In the genomic region with DNA sequence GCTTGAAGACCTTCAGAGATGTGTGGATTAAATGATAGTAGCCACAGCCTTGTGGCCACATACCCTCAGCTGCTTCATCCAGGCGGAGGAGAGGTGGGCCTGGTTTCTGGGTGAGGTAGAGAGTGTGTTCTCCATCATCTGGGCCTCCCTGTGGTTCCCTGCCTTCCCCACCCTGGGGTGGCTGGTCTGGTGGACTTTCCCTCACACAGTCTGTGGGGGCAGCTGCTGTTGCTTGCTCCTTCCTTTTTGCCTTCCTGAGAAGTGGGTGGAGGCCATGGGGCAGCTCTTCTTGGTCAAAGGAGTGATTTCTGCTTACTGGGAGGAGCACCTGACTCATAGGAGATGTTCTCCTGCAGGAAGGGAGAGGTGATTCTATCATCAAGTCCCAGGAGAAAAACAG, we compare ENCODE assay signal across 17 cellular contexts.
DNase-seq lines count a peak whose midpoint lies in the region; ATAC-seq and TF ChIP-seq lines count a peak whose summit lies in the region.
"Had no signal": no experiment of that assay in that cellular context is flagged by ENCODE, and none has a peak within 500 bp of the region (broad histone marks: within the 10 kb centered on the region; RNA-seq: fewer than 3 reads in every experiment).

No MANE protein-coding gene starts in this region.

- no peak overlapping the region for H3K9ac ChIP-seq in BLaER1 treated with 17β-estradiol and CSF1 and Interleukin-3, amounts not matched to agents 10 nM and 100 nM

- H3K4me1 ChIP-seq in BLaER1 treated with 17β-estradiol and CSF1 and Interleukin-3, amounts not matched to agents 10 nM and 100 nM: peaks cover 16 to 44% (median 27%) of the 10 kb centered on the region in 10 experiments; a peak in 19 of 20 replicates

- DNase-seq in dorsolateral prefrontal cortex (no peak), omental fat pad (ENCODE audit: low spot score) (no peak), endothelial cell (ENCODE audit: low spot score) (no peak), SKM-1 treated with dmso at 0.1 percent for 144 hours (lab: John Stamatoyannopoulos, UW; ENCODE audit: unreplicated experiment) (no peak)
- DNase-seq in activated T-helper 1 cell treated with anti-CD3 and anti-CD28 coated beads, Interleukin-12 subunit alpha, Interleukin-12 subunit beta, Interleukin-2, Interleukin-4 antibody, amounts not matched to agents 30 ng/mL and 10 ng/mL and 1 ng/mL, durations not matched to agents 14 hours and 24 hours and 36 hours (ENCODE audit: low spot score): no peak
- DNase-seq: activated B cell treated with CpG ODN at 0.5 μM for 24 hours, kidney glomerular epithelial cell, NCI-H187, NCI-H446 treated with DMSO at 0.1 percent for 48 hours, ovary, SHP77 treated with DMSO at 0.1 percent for 48 hours had no signal

- peaks cover 58 to 93% (median 87%) of the 10 kb centered on the region in 11 experiments; a peak in 21 of 22 replicates for H4K20me1 ChIP-seq in BLaER1 treated with 17β-estradiol and CSF1 and Interleukin-3, amounts not matched to agents 10 nM and 100 nM

- no peak for TF ChIP-seq CTCF in dorsolateral prefrontal cortex (IDR thresholded peaks at IDR 0.05 in 54 of 56, conservative IDR thresholded peaks at IDR 0.05 in 2 of 56; ENCODE audit: low read depth in 1 of 56, partially characterized antibody in 56 of 56)
- no peak for TF ChIP-seq CTCF in omental fat pad (IDR thresholded peaks at IDR 0.05)
- TF ChIP-seq CTCF in endothelial cell (IDR thresholded peaks at IDR 0.05; ENCODE audit: unreplicated experiment): no peak

- H3K4me3 ChIP-seq in BLaER1 treated with 17β-estradiol and CSF1 and Interleukin-3, amounts not matched to agents 10 nM and 100 nM: no peak overlapping the region
- H3K4me3 ChIP-seq in dorsolateral prefrontal cortex: no peak overlapping the region
- H3K4me3 ChIP-seq: ovary, smooth muscle cell had no signal

- H3K27me3 Mint-ChIP-seq in endothelial cell (ENCODE audit: unreplicated experiment): peaks cover 5% of the 10 kb centered on the region
- H3K27me3 Mint-ChIP-seq in activated T-helper 1 cell treated with anti-CD3 and anti-CD28 coated beads, Interleukin-12 subunit alpha, Interleukin-12 subunit beta, Interleukin-2, Interleukin-4 antibody, amounts not matched to agents 30 ng/mL and 10 ng/mL and 1 ng/mL, durations not matched to agents 14 hours and 24 hours and 36 hours (ENCODE audit: insufficient read depth): no peaks in the 10 kb centered on the region
- H3K27me3 Mint-ChIP-seq: activated B cell treated with CpG ODN at 0.5 μM for 24 hours; stimulated activated naive CD8-positive, alpha-beta T cell treated with anti-CD3 and anti-CD28 coated beads, Interleukin-15, Interleukin-2, amounts not matched to agents 100 ng/mL and 50 ng/mL, for 24 hours had no signal

- peaks cover 0 to 19% (median 0%) of the 10 kb centered on the region in 11 experiments; a peak in 5 of 22 replicates for H3K36me3 ChIP-seq in BLaER1 treated with 17β-estradiol and CSF1 and Interleukin-3, amounts not matched to agents 10 nM and 100 nM
- H3K36me3 ChIP-seq: ovary had no signal

- peaks cover 6% of the 10 kb centered on the region for H3K4me1 Mint-ChIP-seq in endothelial cell (ENCODE audit: unreplicated experiment)
- H3K4me1 Mint-ChIP-seq in activated T-helper 1 cell treated with anti-CD3 and anti-CD28 coated beads, Interleukin-12 subunit alpha, Interleukin-12 subunit beta, Interleukin-2, Interleukin-4 antibody, amounts not matched to agents 30 ng/mL and 10 ng/mL and 1 ng/mL, durations not matched to agents 14 hours and 24 hours and 36 hours (ENCODE audit: low read depth): no peaks in the 10 kb centered on the region

- no peaks in the 10 kb centered on the region for H3K36me3 Mint-ChIP-seq in endothelial cell (ENCODE audit: low read depth, unreplicated experiment)
- no peaks in the 10 kb centered on the region for H3K36me3 Mint-ChIP-seq in activated T-helper 1 cell treated with anti-CD3 and anti-CD28 coated beads, Interleukin-12 subunit alpha, Interleukin-12 subunit beta, Interleukin-2, Interleukin-4 antibody, amounts not matched to agents 30 ng/mL and 10 ng/mL and 1 ng/mL, durations not matched to agents 14 hours and 24 hours and 36 hours (ENCODE audit: low read depth)

- ATAC-seq in HG02798 (IDR thresholded peaks at IDR 0.05; ENCODE audit: poor library complexity, unreplicated experiment) (peak; percentile 52), omental fat pad (ENCODE audit: low FRiP score) (peak; percentile 55), GM18870 (IDR thresholded peaks at IDR 0.05; ENCODE audit: unreplicated experiment) (no peak)

- H3K9me3 Mint-ChIP-seq in endothelial cell (ENCODE audit: unreplicated experiment): no peaks in the 10 kb centered on the region
- H3K9me3 Mint-ChIP-seq in activated T-helper 1 cell treated with anti-CD3 and anti-CD28 coated beads, Interleukin-12 subunit alpha, Interleukin-12 subunit beta, Interleukin-2, Interleukin-4 antibody, amounts not matched to agents 30 ng/mL and 10 ng/mL and 1 ng/mL, durations not matched to agents 14 hours and 24 hours and 36 hours: no peaks in the 10 kb centered on the region
- H3K9me3 Mint-ChIP-seq: activated B cell treated with CpG ODN at 0.5 μM for 24 hours; stimulated activated naive CD8-positive, alpha-beta T cell treated with anti-CD3 and anti-CD28 coated beads, Interleukin-15, Interleukin-2, amounts not matched to agents 100 ng/mL and 50 ng/mL, for 24 hours; T-helper 1 cell treated with Interleukin-12 subunit alpha and Interleukin-12 subunit beta and Interleukin-4 antibody, amounts not matched to agents 30 μg/mL and 1 μg/mL, for 36 hours had no signal

- no peak overlapping the region for H3K27ac Mint-ChIP-seq in endothelial cell (ENCODE audit: unreplicated experiment)
- no peak overlapping the region for H3K27ac Mint-ChIP-seq in activated T-helper 1 cell treated with anti-CD3 and anti-CD28 coated beads, Interleukin-12 subunit alpha, Interleukin-12 subunit beta, Interleukin-2, Interleukin-4 antibody, amounts not matched to agents 30 ng/mL and 10 ng/mL and 1 ng/mL, durations not matched to agents 14 hours and 24 hours and 36 hours
- H3K27ac Mint-ChIP-seq: activated B cell treated with CpG ODN at 0.5 μM for 24 hours; stimulated activated naive CD8-positive, alpha-beta T cell treated with anti-CD3 and anti-CD28 coated beads, Interleukin-15, Interleukin-2, amounts not matched to agents 100 ng/mL and 50 ng/mL, for 24 hours; T-helper 1 cell treated with Interleukin-12 subunit alpha and Interleukin-12 subunit beta and Interleukin-4 antibody, amounts not matched to agents 30 μg/mL and 1 μg/mL, for 36 hours had no signal

- H3K9me3 ChIP-seq in BLaER1 treated with 17β-estradiol and CSF1 and Interleukin-3, amounts not matched to agents 10 nM and 100 nM (replicated peaks in 1 of 11): no peaks in the 10 kb centered on the region
- H3K9me3 ChIP-seq: ovary had no signal

- no peaks in the 10 kb centered on the region for H3K27me3 ChIP-seq in BLaER1 treated with 17β-estradiol and CSF1 and Interleukin-3, amounts not matched to agents 10 nM and 100 nM
- H3K27me3 ChIP-seq in dorsolateral prefrontal cortex: no peaks in the 10 kb centered on the region
- H3K27me3 ChIP-seq: ovary had no signal

- intact Hi-C loops in dorsolateral prefrontal cortex (cut with DNase I): loop anchor here in 1 of 2 donors (5.0 kb wide), 1 partner anchor 61 kb away; the partner anchor contains the start of gene PPARGC1B
- intact Hi-C loops in activated T-helper 1 cell treated with anti-CD3 and anti-CD28 coated beads, Interleukin-12 subunit alpha, Interleukin-12 subunit beta, Interleukin-2, Interleukin-4 antibody, amounts not matched to agents 30 ng/mL and 10 ng/mL and 1 ng/mL, durations not matched to agents 14 hours and 24 hours and 36 hours (cut with micrococcal nuclease): no loop called here

- H3K4me3 Mint-ChIP-seq in endothelial cell (ENCODE audit: unreplicated experiment): no peak overlapping the region
- H3K4me3 Mint-ChIP-seq in activated T-helper 1 cell treated with anti-CD3 and anti-CD28 coated beads, Interleukin-12 subunit alpha, Interleukin-12 subunit beta, Interleukin-2, Interleukin-4 antibody, amounts not matched to agents 30 ng/mL and 10 ng/mL and 1 ng/mL, durations not matched to agents 14 hours and 24 hours and 36 hours: no peak overlapping the region
- H3K4me3 Mint-ChIP-seq: activated B cell treated with CpG ODN at 0.5 μM for 24 hours; stimulated activated naive CD8-positive, alpha-beta T cell treated with anti-CD3 and anti-CD28 coated beads, Interleukin-15, Interleukin-2, amounts not matched to agents 100 ng/mL and 50 ng/mL, for 24 hours; T-helper 1 cell treated with Interleukin-12 subunit alpha and Interleukin-12 subunit beta and Interleukin-4 antibody, amounts not matched to agents 30 μg/mL and 1 μg/mL, for 36 hours had no signal

- peak overlapping the region; percentile 4 to 81 (median 34); a peak in 18 of 22 replicates for H3K4me2 ChIP-seq in BLaER1 treated with 17β-estradiol and CSF1 and Interleukin-3, amounts not matched to agents 10 nM and 100 nM
- H3K4me2 ChIP-seq: smooth muscle cell had no signal

- H3K27ac ChIP-seq in BLaER1 treated with 17β-estradiol and CSF1 and Interleukin-3, amounts not matched to agents 10 nM and 100 nM: peak overlapping the region in 1 of 11 experiments; percentile 30; a peak in 1 of 22 replicates
- H3K27ac ChIP-seq in dorsolateral prefrontal cortex: peak overlapping the region in 49 of 59 donors; percentile 2 to 83 (median 64)
- H3K27ac ChIP-seq: ovary had no signal
